ENCODE assay signal across 20 cellular contexts in genomic region chr22:20761536-20761935, GRCh38. TPM values are rescaled to one million over a fixed set of nuclear protein-coding genes. Genes with fewer than 3 reads are reported as not detected.
DNase-seq lines count a peak whose midpoint lies in the region; ATAC-seq and TF ChIP-seq lines count a peak whose summit lies in the region.
"Had no signal": no experiment of that assay in that cellular context is flagged by ENCODE, and none has a peak within 500 bp of the region (broad histone marks: within the 10 kb centered on the region; RNA-seq: fewer than 3 reads in every experiment).

No MANE protein-coding gene starts in this region.

- no peaks in the 10 kb centered on the region for H3K9me3 Mint-ChIP-seq in natural killer cell
- H3K9me3 Mint-ChIP-seq: CD4-positive, CD25-positive, alpha-beta regulatory T cell; GM23338 had no signal

- H3K36me3 ChIP-seq in IMR-90 (ENCODE audit: control insufficient read depth, insufficient read depth, low read length) = peaks cover 40% of the 10 kb centered on the region

- no peak overlapping the region for H3K27ac ChIP-seq in IMR-90 (ENCODE audit: insufficient read depth, low read length)
- H3K27ac ChIP-seq: KMS-11, PC-9, SJCRH30 had no signal

- dilution Hi-C loops in IMR-90 (cut with HindIII; ENCODE audit: low sequenced_read_pairs, unreplicated experiment) = no loop called here

- H3K4ac ChIP-seq in IMR-90 (ENCODE audit: low read depth, low read length) = no peak overlapping the region

- H2AK9ac ChIP-seq in IMR-90 (replicated peaks; ENCODE audit: low read depth, low read length, poor library complexity) = no peak overlapping the region

- H3K4me3 ChIP-seq in AG10803 (ENCODE audit: low read length) (no peak overlapping the region), IMR-90 (ENCODE audit: insufficient read depth, low read depth, low read length) (no peak overlapping the region)
- H3K4me3 ChIP-seq: GM12878, GM23338, MG63, PC-9, SJCRH30 had no signal

- intact Hi-C loops in IMR-90 (cut with micrococcal nuclease) = no loop called here
- intact Hi-C loops in natural killer cell (cut with micrococcal nuclease) = no loop called here

- H3K9ac ChIP-seq in IMR-90 (ENCODE audit: low read depth, low read length) = no peak overlapping the region
- H3K9ac ChIP-seq: KMS-11 had no signal

- H4K5ac ChIP-seq in IMR-90 (ENCODE audit: low read depth, low read length) = no peak overlapping the region

- H3K27ac Mint-ChIP-seq in natural killer cell = no peak overlapping the region
- H3K27ac Mint-ChIP-seq: CD4-positive, CD25-positive, alpha-beta regulatory T cell; GM23338 had no signal

- no peak for TF ChIP-seq RAD21 in IMR-90 (IDR thresholded peaks at IDR 0.05; ENCODE audit: low read length)

- H3K14ac ChIP-seq in IMR-90 (replicated peaks; ENCODE audit: low read depth, low read length) = no peak overlapping the region

- no peak overlapping the region for H2AFZ ChIP-seq in IMR-90 (replicated peaks; ENCODE audit: low read length, poor library complexity)
- H2AFZ ChIP-seq: GM23338, PC-9 had no signal

- H3K56ac ChIP-seq in IMR-90 (ENCODE audit: extremely low read depth, insufficient read depth, low read length) = no peak overlapping the region

- H3K18ac ChIP-seq in IMR-90 (ENCODE audit: low read depth, low read length) = no peak overlapping the region

- H3K79me1 ChIP-seq in IMR-90 (ENCODE audit: low read depth in 1 of 2, low read length in 2 of 2) = 0 out of 4 replicates have a peak, but pooled peaks cover 0 to 5% of the 10 kb centered on the region in 2 experiments

- no peak overlapping the region for H2BK15ac ChIP-seq in IMR-90 (ENCODE audit: low read depth, low read length)

- CTCF ChIA-PET in IMR-90 (lab: Yijun Ruan, JAX) = interaction anchor here (1.6 kb wide), 1 partner anchor 16 kb away, joined by 4 read pairs; no protein-coding TSS in a partner anchor

- H3K9me3 ChIP-seq in IMR-90 (ENCODE audit: control insufficient read depth, insufficient read depth, low read length) = no peaks in the 10 kb centered on the region
- H3K9me3 ChIP-seq: MG63, SJCRH30 had no signal

- ATAC-seq in IMR-90 (ENCODE audit: low read depth) = peak; percentile 94
- no peak for ATAC-seq in natural killer cell
- ATAC-seq: GM12878, GM23338 had no signal

- POLR2A ChIA-PET in IMR-90 (lab: Charles Lee; ENCODE audit: unreplicated experiment) = no interaction called here

- no peaks in the 10 kb centered on the region for H3K4me1 ChIP-seq in IMR-90 (ENCODE audit: control insufficient read depth, insufficient read depth, low read length)
- H3K4me1 ChIP-seq: SJCRH30 had no signal

- H3K9me1 ChIP-seq in IMR-90 (ENCODE audit: insufficient read depth, low read length) = peaks cover 9% of the 10 kb centered on the region

- H2AK5ac ChIP-seq in IMR-90 (ENCODE audit: low read depth, low read length) = no peak overlapping the region

- TF ChIP-seq CTCF in AG10803 (conservative IDR thresholded peaks at IDR 0.05; ENCODE audit: low read length) (no peak), IMR-90 (conservative IDR thresholded peaks at IDR 0.05; ENCODE audit: low read depth, low read length) (no peak), natural killer cell (IDR thresholded peaks at IDR 0.05) (no peak)

- H3K27me3 ChIP-seq in IMR-90 (ENCODE audit: control insufficient read depth, insufficient read depth, low read length) = no peaks in the 10 kb centered on the region
- H3K27me3 ChIP-seq: MG63, SJCRH30 had no signal

- no peak overlapping the region for H2BK20ac ChIP-seq in IMR-90 (ENCODE audit: low read depth, low read length)

- DNase-seq in AG10803 (ENCODE audit: low read depth) (peak; percentile 31), IMR-90 (peak; percentile 55), astrocyte of the hippocampus (ENCODE audit: low read depth, low spot score) (peak; percentile 54), myocyte (ENCODE audit: low read depth) (peak; percentile 43), natural killer cell (no peak), globus pallidus (ENCODE audit: low spot score) (no peak)
- no peak for DNase-seq in activated CD4-positive, alpha-beta T cell treated with anti-CD3 and anti-CD28 coated beads for 48 hours
- DNase-seq: Calu3; CD4-positive, CD25-positive, alpha-beta regulatory T cell; DMS53; MG63; NCI-H1092; NCI-H2081 treated with DMSO at 0.1 percent for 48 hours; NCI-H510A treated with DMSO at 0.1 percent for 48 hours; NCI-H82; PC-9; SJCRH30 had no signal

- H4K20me1 ChIP-seq in IMR-90 (ENCODE audit: insufficient read depth, low read length) = no peaks in the 10 kb centered on the region

- no peak overlapping the region for H3K4me2 ChIP-seq in IMR-90 (ENCODE audit: low read depth, low read length)
- H3K4me2 ChIP-seq: GM23338, KMS-11, PC-9 had no signal

- no peak overlapping the region for H2BK120ac ChIP-seq in IMR-90 (ENCODE audit: low read depth, low read length)

- peaks cover 10% of the 10 kb centered on the region for H3K36me3 Mint-ChIP-seq in natural killer cell

- WGBS in IMR-90 (ENCODE audit: extremely low coverage in 2 of 2, insufficient read length in 1 of 2), 2 experiments = no CpG with 5 or more reads among the region's 2 CpGs

- no TSS peak for BruUV-seq in IMR-90 (replicated peaks; lab: Mats Ljungman, UMichigan)

- TF ChIP-seq POLR2A in IMR-90 (IDR thresholded peaks at IDR 0.05; ENCODE audit: low read depth, low read length) = no peak

- H3K23ac ChIP-seq in IMR-90 (ENCODE audit: low read depth, low read length) = no peak overlapping the region

- H4K91ac ChIP-seq in IMR-90 (ENCODE audit: insufficient read depth, low read depth, low read length) = no peak overlapping the region

- no peaks in the 10 kb centered on the region for H3K27me3 Mint-ChIP-seq in natural killer cell (ENCODE audit: low read depth in 2 of 2)
- H3K27me3 Mint-ChIP-seq: CD4-positive, CD25-positive, alpha-beta regulatory T cell had no signal

- H2BK5ac ChIP-seq in IMR-90 (ENCODE audit: low read depth, low read length, poor library complexity, severe bottlenecking) = no peak overlapping the region

- no peak overlapping the region for H4K8ac ChIP-seq in IMR-90 (ENCODE audit: low read depth in 2 of 2, low read length in 2 of 2)

- H3K4me1 Mint-ChIP-seq in natural killer cell = peaks cover 6 to 7% of the 10 kb centered on the region in 2 donors
- H3K4me1 Mint-ChIP-seq: GM23338 had no signal

- in situ Hi-C loops in IMR-90 (cut with MboI; ENCODE audit: low sequenced_read_pairs) = no loop called here

- H3K4me3 Mint-ChIP-seq in natural killer cell = no peak overlapping the region
- H3K4me3 Mint-ChIP-seq: CD4-positive, CD25-positive, alpha-beta regulatory T cell; GM23338 had no signal

TF ChIP-seq in IMR-90, 13 proteins besides CTCF, POLR2A, EP300 and RAD21:
- no peak for TF ChIP-seq RFX5 (IDR thresholded peaks at IDR 0.05; ENCODE audit: low read depth, low read length)
- 0 out of 2 replicates have a peak, but pooled peaks have one; percentile 3 for TF ChIP-seq FOS (IDR thresholded peaks at IDR 0.05; ENCODE audit: low read depth, low read length)
- TF ChIP-seq MXI1 (IDR thresholded peaks at IDR 0.05; ENCODE audit: borderline replicate concordance, low read depth, low read length) = no peak
- no peak for TF ChIP-seq CEBPB (IDR thresholded peaks at IDR 0.05; ENCODE audit: low read depth, low read length)

RNA-seq across cellular contexts. Expression of gene SERPIND1, which starts 12.4 kb away (rescaled TPM):
- not detected in 2 replicates for total RNA-seq in IMR-90 (2012; rRNA removed)
- polyA plus RNA-seq in IMR-90 (2012; rRNA removed) = 0.06 and 0.12 TPM in 2 replicates
- 0.07 and 0.10 TPM in 2 replicates for polyA plus RNA-seq in IMR-90 (2012; cell fraction: cytosol; rRNA removed)
- 0.05 and 0.07 TPM in 2 replicates for polyA plus RNA-seq in IMR-90 (2012; cell fraction: nucleus; rRNA removed; ENCODE audit: low replicate concordance)
- not detected in 2 replicates for total RNA-seq in myocyte
- polyA plus RNA-seq in myocyte (2012) = 0.10 TPM
- under 1 TPM in 1 of 3 donors, not detected in 2; 0.43 TPM for total RNA-seq in natural killer cell
- total RNA-seq: Calu3; CD4-positive, CD25-positive, alpha-beta regulatory T cell; GM23338; PC-9 had no signal
- polyA plus RNA-seq: GM23338 had no signal

Comparison
In these comparisons a context has a peak if more than half of its experiments do, and no peak if none do; other contexts are left out.
1. DNase-seq: peak in AG10803 (single experiment), IMR-90 (single experiment), astrocyte of the hippocampus (single experiment) and myocyte (single experiment); none in natural killer cell (single experiment), globus pallidus (single experiment) and activated CD4-positive, alpha-beta T cell treated with anti-CD3 and anti-CD28 coated beads for 48 hours (single experiment).